ENCODE assay signal across 1 cellular context in genomic region chr19:50414850-50415660, GRCh38.
TF ChIP-seq lines count a peak whose summit lies in the region.

No MANE protein-coding gene starts in this region.

TF ChIP-seq in K562, 482 proteins besides CTCF, POLR2A, EP300 and RAD21 (continued from another document and continues in another):
- TF ChIP-seq REST (CRISPR knock-in tag; IDR thresholded peaks at IDR 0.05; ENCODE audit: low read depth) (no peak), FIP1L1 (IDR thresholded peaks at IDR 0.05; ENCODE audit: low read depth, low read length, poor library complexity, severe bottlenecking) (no peak), ZBTB9 (CRISPR knock-in tag; IDR thresholded peaks at IDR 0.05) (no peak), AFF4 (CRISPR knock-in tag; IDR thresholded peaks at IDR 0.05) (no peak), E2F5 (CRISPR knock-in tag; IDR thresholded peaks at IDR 0.05) (no peak), MBD2 (IDR thresholded peaks at IDR 0.05; ENCODE audit: borderline replicate concordance, low read depth) (no peak), ZNF146 (CRISPR knock-in tag; IDR thresholded peaks at IDR 0.05; ENCODE audit: unreplicated experiment) (no peak), ZNF184 (CRISPR knock-in tag; IDR thresholded peaks at IDR 0.05) (no peak), MYBL2 (IDR thresholded peaks at IDR 0.05; ENCODE audit: low read depth) (no peak), MYBL2 (CRISPR knock-in tag; IDR thresholded peaks at IDR 0.05; ENCODE audit: borderline replicate concordance) (no peak), NFYB (IDR thresholded peaks at IDR 0.05; ENCODE audit: extremely low read depth, insufficient read length) (no peak), ZNF274 (IDR thresholded peaks at IDR 0.05; ENCODE audit: borderline replicate concordance, low read depth, low read length) (no peak), ZNF551 (CRISPR knock-in tag; IDR thresholded peaks at IDR 0.05) (no peak), ARID2 (IDR thresholded peaks at IDR 0.05) (peak; percentile 35; the same call in 1 of the 2 replicates), XRCC4 (IDR thresholded peaks at IDR 0.05; ENCODE audit: extremely low read depth, insufficient read depth, insufficient read length) (no peak), TRIM24 (IDR thresholded peaks at IDR 0.05) (no peak), ZNF561 (CRISPR knock-in tag; conservative IDR thresholded peaks at IDR 0.05) (no peak), ZNF778 (CRISPR knock-in tag; IDR thresholded peaks at IDR 0.05) (no peak), CHCHD3 (CRISPR knock-in tag; IDR thresholded peaks at IDR 0.05) (no peak), TFAP4 (CRISPR knock-in tag; IDR thresholded peaks at IDR 0.05; ENCODE audit: borderline replicate concordance) (peak; percentile 97), ZHX1 (conservative IDR thresholded peaks at IDR 0.05; ENCODE audit: low read length) (no peak), ARID1B (IDR thresholded peaks at IDR 0.05) (peak; percentile 35; the same call in 1 of the 2 replicates), WHSC1 (IDR thresholded peaks at IDR 0.05; ENCODE audit: low read length) (no peak), SMAD1 (IDR thresholded peaks at IDR 0.05; ENCODE audit: low read depth, low read length, partially characterized antibody) (no peak), TCF15 (CRISPR knock-in tag; IDR thresholded peaks at IDR 0.05) (no peak), TGIF2 (CRISPR knock-in tag; IDR thresholded peaks at IDR 0.05) (no peak), ZNF668 (CRISPR knock-in tag; IDR thresholded peaks at IDR 0.05) (no peak), ASH1L (IDR thresholded peaks at IDR 0.05; ENCODE audit: borderline replicate concordance, low read depth, partially characterized antibody) (no peak), ZNF23 (CRISPR knock-in tag; IDR thresholded peaks at IDR 0.05) (no peak), FOXM1 (IDR thresholded peaks at IDR 0.05; ENCODE audit: low read depth) (no peak), FOXM1 (CRISPR knock-in tag; IDR thresholded peaks at IDR 0.05; ENCODE audit: low read depth) (no peak), FOXJ2 (tag; IDR thresholded peaks at IDR 0.05) (no peak), ATF4 (CRISPR knock-in tag; IDR thresholded peaks at IDR 0.05) (no peak), ATF7 (IDR thresholded peaks at IDR 0.05) (peak; percentile 38; the same call in 1 of the 2 replicates), FOXK1 (CRISPR knock-in tag; IDR thresholded peaks at IDR 0.05; ENCODE audit: borderline replicate concordance) (no peak), POLR2H (tag; IDR thresholded peaks at IDR 0.05; ENCODE audit: low read depth) (no peak), GMEB1 (CRISPR knock-in tag; IDR thresholded peaks at IDR 0.05) (no peak), CTBP1 (IDR thresholded peaks at IDR 0.05; ENCODE audit: borderline replicate concordance) (peak; percentile 41; the same call in 1 of the 2 replicates), ZBTB43 (CRISPR knock-in tag; IDR thresholded peaks at IDR 0.05) (no peak; the same call in 1 of the 2 replicates), RBM39 (optimal IDR thresholded peaks at IDR 0.05; ENCODE audit: low read depth, low read length) (no peak), PHTF2 (CRISPR knock-in tag; IDR thresholded peaks at IDR 0.05) (no peak), ZFX (CRISPR knock-in tag; IDR thresholded peaks at IDR 0.05) (peak; percentile 93), E2F3 (CRISPR knock-in tag; IDR thresholded peaks at IDR 0.05) (no peak), TAF1 (IDR thresholded peaks at IDR 0.05; ENCODE audit: control insufficient read depth, extremely low read depth, insufficient read depth, low read length, severe bottlenecking) (no peak), PREB (CRISPR knock-in tag; IDR thresholded peaks at IDR 0.05) (no peak), ZNF224 (CRISPR knock-in tag; IDR thresholded peaks at IDR 0.05) (no peak), PCBP2 (IDR thresholded peaks at IDR 0.05; ENCODE audit: low read depth, low read length, poor library complexity, severe bottlenecking) (no peak), ZNF699 (CRISPR knock-in tag; IDR thresholded peaks at IDR 0.05; ENCODE audit: insufficient replicate concordance) (no peak)
